In genomic region chr1:92934395-92935378, GRCh38 we compare ENCODE assay signal across 10 cellular contexts. TPM values are rescaled to one million over a fixed set of nuclear protein-coding genes. Genes with fewer than 3 reads are reported as not detected.
DNase-seq lines count a peak whose midpoint lies in the region; ATAC-seq and TF ChIP-seq lines count a peak whose summit lies in the region.
"Had no signal": no experiment of that assay in that cellular context is flagged by ENCODE, and none has a peak within 500 bp of the region (broad histone marks: within the 10 kb centered on the region; RNA-seq: fewer than 3 reads in every experiment).

No MANE protein-coding gene starts in this region.

- H3K27me3 Mint-ChIP-seq in GM23338 (ENCODE audit: insufficient read depth, low read depth, poor library complexity), result peaks cover 1% of the 10 kb centered on the region

- peaks cover 44% of the 10 kb centered on the region for H3K36me3 ChIP-seq in OCI-LY7 (ENCODE audit: insufficient read depth, low read length)
- no peaks in the 10 kb centered on the region for H3K36me3 ChIP-seq in sigmoid colon
- H3K36me3 ChIP-seq in GM23338 (ENCODE audit: insufficient read depth), result no peaks in the 10 kb centered on the region

- H3K4me1 Mint-ChIP-seq in GM23338, result peaks cover 6% of the 10 kb centered on the region; the same call in 2 of the 3 replicates
- H3K4me1 Mint-ChIP-seq: neural crest cell had no signal

- H3F3A ChIP-seq in GM23338 (replicated peaks; ENCODE audit: low read depth), result no peaks in the 10 kb centered on the region

- no TSS peak for BruUV-seq in OCI-LY7 (replicated peaks; lab: Mats Ljungman, UMichigan)

- POLR2A ChIA-PET in OCI-LY7 (lab: Charles Lee), result interaction anchor here (0.7 to 4.1 kb wide), 6 partner anchors 8 to 23 kb away, joined by 3 to 24 read pairs (median 3); no protein-coding TSS in a partner anchor

- H3K4me3 ChIP-seq in OCI-LY7 (ENCODE audit: low read depth, low read length, poor library complexity, severe bottlenecking) (peak overlapping the region; percentile 29), sigmoid colon (peak overlapping the region in 1 of 4 donors; percentile 17), GM23338 (no peak overlapping the region)

- no peak overlapping the region for H3K27ac Mint-ChIP-seq in GM23338

- H3K36me3 Mint-ChIP-seq in GM23338 (ENCODE audit: low read depth), result no peaks in the 10 kb centered on the region

- H3K9me3 Mint-ChIP-seq in GM23338, result no peaks in the 10 kb centered on the region
- H3K9me3 Mint-ChIP-seq: neural crest cell had no signal

- CTCF ChIA-PET in OCI-LY7 (lab: Charles Lee; ENCODE audit: unreplicated experiment), result no interaction called here

- DNase-seq in GM04503 (ENCODE audit: low read depth) (peak; percentile 97), OCI-LY7 (ENCODE audit: low spot score) (peak; percentile 34), fibroblast of peridontal ligament (ENCODE audit: extremely low read depth) (peak; percentile 100), sigmoid colon (no peak), HK-2 (ENCODE audit: unreplicated experiment) (no peak), GM23338 (ENCODE audit: low spot score) (no peak)
- DNase-seq: activated CD4-positive, alpha-beta T cell treated with anti-CD3 and anti-CD28 coated beads for 48 hours had no signal

- H3K4me2 ChIP-seq in OCI-LY7 (ENCODE audit: low read length) (peak overlapping the region; percentile 64), GM23338 (no peak overlapping the region)

- H3K9me2 ChIP-seq in OCI-LY7 (ENCODE audit: insufficient read depth, low read length) (no peaks in the 10 kb centered on the region), GM23338 (ENCODE audit: insufficient read depth) (no peaks in the 10 kb centered on the region)

- no peak for ATAC-seq in HG02884 (IDR thresholded peaks at IDR 0.05; ENCODE audit: unreplicated experiment)
- no peak for ATAC-seq in GM23338
- ATAC-seq in GM19324 (IDR thresholded peaks at IDR 0.05; ENCODE audit: low FRiP score, unreplicated experiment), result no peak

- H3K9me3 ChIP-seq in OCI-LY7 (ENCODE audit: low read length) (peaks cover 10% of the 10 kb centered on the region; the same call in 1 of the 2 replicates), sigmoid colon (no peaks in the 10 kb centered on the region)

- no peak for TF ChIP-seq CTCF in OCI-LY7 (conservative IDR thresholded peaks at IDR 0.05; ENCODE audit: low read length)
- TF ChIP-seq CTCF in sigmoid colon (IDR thresholded peaks at IDR 0.05), result no peak
- TF ChIP-seq CTCF in GM23338 (conservative IDR thresholded peaks at IDR 0.05; ENCODE audit: low read depth in 2 of 2), result no peak

- H4K20me1 ChIP-seq in OCI-LY7 (ENCODE audit: insufficient read depth, low read length), result peaks cover 7% of the 10 kb centered on the region; the same call in 1 of the 2 replicates
- no peaks in the 10 kb centered on the region for H4K20me1 ChIP-seq in GM23338 (replicated peaks; ENCODE audit: insufficient read depth)

- intact Hi-C loops in OCI-LY7 (cut with micrococcal nuclease; ENCODE audit: unreplicated experiment) (no loop called here), sigmoid colon (cut with DNase I) (no loop called here)

- H3K4me3 Mint-ChIP-seq in GM23338, result no peak overlapping the region
- H3K4me3 Mint-ChIP-seq: neural crest cell had no signal

- no peak for TF ChIP-seq EP300 in sigmoid colon (IDR thresholded peaks at IDR 0.05)

- H2AFZ ChIP-seq in OCI-LY7 (ENCODE audit: low read length) (no peak overlapping the region), GM23338 (no peak overlapping the region)

- 69 to 82% methylated on average over 5 of the region's 5 CpGs for WGBS in sigmoid colon, 2 donors

- no peaks in the 10 kb centered on the region for H3K27me3 ChIP-seq in sigmoid colon
- no peaks in the 10 kb centered on the region for H3K27me3 ChIP-seq in GM23338 (ENCODE audit: insufficient read depth)

- H3K79me2 ChIP-seq in OCI-LY7 (ENCODE audit: insufficient read depth, low read depth, low read length), result peaks cover 100% of the 10 kb centered on the region
- no peaks in the 10 kb centered on the region for H3K79me2 ChIP-seq in GM23338 (replicated peaks; ENCODE audit: insufficient read depth)

- TF ChIP-seq POLR2A in sigmoid colon (IDR thresholded peaks at IDR 0.05), result no peak

- H3K27ac ChIP-seq in OCI-LY7 (ENCODE audit: low read depth, low read length, poor library complexity, severe bottlenecking), result peak overlapping the region; percentile 1
- H3K27ac ChIP-seq in sigmoid colon, result peak overlapping the region; percentile 66 to 80 (median 70)
- no peak overlapping the region for H3K27ac ChIP-seq in GM23338 (ENCODE audit: low read depth)

- H3K4me1 ChIP-seq in OCI-LY7 (ENCODE audit: insufficient read depth, low read length, poor library complexity, severe bottlenecking), result peaks cover 68% of the 10 kb centered on the region
- peaks cover 0 to 59% (median 45%) of the 10 kb centered on the region in 4 donors for H3K4me1 ChIP-seq in sigmoid colon
- no peaks in the 10 kb centered on the region for H3K4me1 ChIP-seq in GM23338 (ENCODE audit: insufficient read depth)

TF ChIP-seq in GM23338, 12 proteins besides CTCF, POLR2A, EP300 and RAD21:
- TF ChIP-seq POLR2AphosphoS5 (IDR thresholded peaks at IDR 0.05; ENCODE audit: low read depth) (no peak), ZNF331 (CRISPR knock-in tag; IDR thresholded peaks at IDR 0.05; ENCODE audit: low read depth) (no peak), STAT1 (IDR thresholded peaks at IDR 0.05; ENCODE audit: unreplicated experiment) (no peak), EZH2phosphoT487 (IDR thresholded peaks at IDR 0.05; ENCODE audit: unreplicated experiment) (no peak), NANOG (IDR thresholded peaks at IDR 0.05; ENCODE audit: borderline replicate concordance) (no peak), EZH2 (IDR thresholded peaks at IDR 0.05; ENCODE audit: low read depth, unreplicated experiment) (no peak)

RNA-seq across cellular contexts. Expression of gene DIPK1A, which starts 26.6 kb away (rescaled TPM):
- total RNA-seq in OCI-LY7 (2014; rRNA removed; shearing (Covaris generic)), result 13.0 and 13.5 TPM in 2 replicates
- 25.4 and 26.2 TPM in 2 replicates for total RNA-seq in OCI-LY7 (2022)
- total RNA-seq in sigmoid colon, result 10 to 100 TPM; 19.1 to 35.5 (median 26.7) TPM
- 1 to 10 TPM; 1.8 to 7.3 (median 2.5) TPM for polyA plus RNA-seq in sigmoid colon
- total RNA-seq in GM23338 (2014; rRNA removed; shearing (Covaris generic)), result 5.0 and 6.1 TPM in 2 replicates
- polyA plus RNA-seq in GM23338 (2016; fragmentation: Nextera tagmentation; extraction: Ambion mirVana), result 3.3 and 4.8 TPM in 2 replicates

Comparison
In these comparisons a context has a peak if more than half of its experiments do, and no peak if none do; other contexts are left out.
1. DNase-seq: peak in GM04503 (single experiment), OCI-LY7 (single experiment) and fibroblast of peridontal ligament (single experiment); none in sigmoid colon (single experiment), HK-2 (single experiment) and GM23338 (single experiment).